In the genomic region with DNA sequence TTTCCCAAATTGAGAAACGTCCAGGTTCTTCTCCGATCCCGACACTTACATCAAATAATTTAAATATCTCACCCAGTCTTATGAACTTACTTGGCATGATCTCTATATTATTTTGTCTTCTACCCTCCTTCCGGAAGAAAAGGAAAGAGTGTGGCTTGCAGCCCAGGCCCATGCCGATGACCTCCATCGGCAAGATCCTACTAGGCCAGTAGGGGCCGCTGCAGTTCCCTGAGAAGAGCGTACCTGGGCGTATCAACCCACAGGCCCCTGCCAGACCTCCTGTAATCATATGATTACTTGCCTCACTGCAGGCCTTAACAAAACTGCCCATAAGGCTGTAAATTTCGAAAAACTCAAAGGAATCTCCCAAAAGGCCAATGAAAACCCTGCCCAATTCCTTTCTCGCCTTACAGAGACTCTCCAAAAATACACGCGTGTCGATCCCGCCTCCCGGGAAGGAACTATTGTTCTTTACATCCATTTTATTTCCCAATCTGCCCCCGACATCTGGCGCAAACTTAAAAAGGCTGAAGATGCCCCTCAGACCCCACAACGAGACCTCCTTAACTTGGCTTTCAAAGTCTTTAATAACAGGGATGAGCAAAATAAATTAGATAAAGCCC, we compare ENCODE assay signal across 8 cellular contexts.
DNase-seq lines count a peak whose midpoint lies in the region; ATAC-seq and TF ChIP-seq lines count a peak whose summit lies in the region.

No MANE protein-coding gene starts in this region.

- peak; percentile 74 for TF ChIP-seq CTCF in activated CD8-positive, alpha-beta T cell treated with anti-CD3 and anti-CD28 coated beads for 36 hours (IDR thresholded peaks at IDR 0.05)

- H2AK5ac ChIP-seq in mesendoderm (ENCODE audit: low read length): no peak overlapping the region

- no peak overlapping the region for H2BK5ac ChIP-seq in mesendoderm (ENCODE audit: low read length)

- DNase-seq in ELR (ENCODE audit: low read depth) (peak; percentile 91), NCI-H526 (lab: John Stamatoyannopoulos, UW) (peak; percentile 72 to 92), mesendoderm (peak; percentile 89)
- peak; percentile 92 for DNase-seq in activated CD8-positive, alpha-beta T cell treated with anti-CD3 and anti-CD28 coated beads for 36 hours
- DNase-seq in effector memory CD4-positive, alpha-beta T cell: peak; percentile 38 to 54 (median 39)
- peak; percentile 57 for DNase-seq in stimulated activated CD8-positive, alpha-beta memory T cell treated with anti-CD3 and anti-CD28 coated beads, Interleukin-15, amount 100 ng/mL, for 1 hour (ENCODE audit: low read depth)

- peak overlapping the region; percentile 28 for H3K9ac ChIP-seq in mesendoderm (ENCODE audit: low read length)

- H3K9me3 Mint-ChIP-seq in activated CD8-positive, alpha-beta T cell treated with anti-CD3 and anti-CD28 coated beads for 36 hours: no peaks in the 10 kb centered on the region

- no peaks in the 10 kb centered on the region for H3K79me2 ChIP-seq in mesendoderm (ENCODE audit: control insufficient read depth, insufficient read depth, low read length)

- CTCF ChIA-PET in activated CD8-positive, alpha-beta T cell treated with anti-CD3 and anti-CD28 coated beads for 36 hours (lab: Charles Lee): interaction anchor here (2.0 kb wide), 1 partner anchor 79 kb away, joined by 18 read pairs; no protein-coding TSS in a partner anchor

- ATAC-seq in HG03095 (IDR thresholded peaks at IDR 0.05; ENCODE audit: unreplicated experiment): peak; percentile 75
- peak; percentile 100 for ATAC-seq in activated CD8-positive, alpha-beta T cell treated with anti-CD3 and anti-CD28 coated beads for 36 hours
- ATAC-seq in GM18858 (IDR thresholded peaks at IDR 0.05; ENCODE audit: unreplicated experiment): no peak

- no peaks in the 10 kb centered on the region for H3K36me3 ChIP-seq in effector memory CD4-positive, alpha-beta T cell (ENCODE audit: control insufficient read depth, insufficient read depth, low read length)
- no peaks in the 10 kb centered on the region for H3K36me3 ChIP-seq in mesendoderm (ENCODE audit: control insufficient read depth, insufficient read depth, low read length)

- POLR2A ChIA-PET in activated CD8-positive, alpha-beta T cell treated with anti-CD3 and anti-CD28 coated beads for 36 hours (lab: Charles Lee): interaction anchor here (1.0 kb wide), 1 partner anchor 70 kb away, joined by 3 read pairs; no protein-coding TSS in a partner anchor

- H3K36me3 Mint-ChIP-seq in activated CD8-positive, alpha-beta T cell treated with anti-CD3 and anti-CD28 coated beads for 36 hours (ENCODE audit: low read depth): no peaks in the 10 kb centered on the region

- no peaks in the 10 kb centered on the region for H3K4me1 ChIP-seq in effector memory CD4-positive, alpha-beta T cell (ENCODE audit: control insufficient read depth, insufficient read depth, low read length, poor library complexity, severe bottlenecking)
- H3K4me1 ChIP-seq in mesendoderm (ENCODE audit: control insufficient read depth, low read depth, low read length): peaks cover 3% of the 10 kb centered on the region

- H3K27ac Mint-ChIP-seq in activated CD8-positive, alpha-beta T cell treated with anti-CD3 and anti-CD28 coated beads for 36 hours: no peak overlapping the region

- H3K27me3 Mint-ChIP-seq in activated CD8-positive, alpha-beta T cell treated with anti-CD3 and anti-CD28 coated beads for 36 hours: no peaks in the 10 kb centered on the region

- H3K79me1 ChIP-seq in mesendoderm (ENCODE audit: low read length): no peaks in the 10 kb centered on the region

- H3K18ac ChIP-seq in mesendoderm (ENCODE audit: low read length): no peak overlapping the region

- no peak overlapping the region for H3K4me3 ChIP-seq in effector memory CD4-positive, alpha-beta T cell (ENCODE audit: insufficient read depth, low read depth, low read length, poor library complexity, severe bottlenecking)
- H3K4me3 ChIP-seq in mesendoderm (ENCODE audit: low read length): no peak overlapping the region

- no peak overlapping the region for H3K4me2 ChIP-seq in mesendoderm (ENCODE audit: low read length)

- no peak overlapping the region for H3K23ac ChIP-seq in mesendoderm (ENCODE audit: low read length)

- no peak overlapping the region for H2BK120ac ChIP-seq in mesendoderm (ENCODE audit: low read depth, low read length)

- no peaks in the 10 kb centered on the region for H3K27me3 ChIP-seq in effector memory CD4-positive, alpha-beta T cell (replicated peaks; ENCODE audit: control insufficient read depth, insufficient read depth, low read length, poor library complexity, severe bottlenecking)
- no peaks in the 10 kb centered on the region for H3K27me3 ChIP-seq in mesendoderm (ENCODE audit: insufficient read depth, low read length, poor library complexity)

- H2BK15ac ChIP-seq in mesendoderm (replicated peaks; ENCODE audit: low read depth): no peak overlapping the region

- H4K8ac ChIP-seq in mesendoderm (ENCODE audit: low read depth, low read length): no peak overlapping the region

- no peaks in the 10 kb centered on the region for H3K9me3 ChIP-seq in effector memory CD4-positive, alpha-beta T cell (ENCODE audit: control insufficient read depth, low read length)

- no peak overlapping the region for H4K5ac ChIP-seq in mesendoderm (ENCODE audit: low read length)

- intact Hi-C loops in activated CD8-positive, alpha-beta T cell treated with anti-CD3 and anti-CD28 coated beads for 36 hours (cut with micrococcal nuclease): loop anchor here (2.0 kb wide), 1 partner anchor 79 kb away; no protein-coding TSS in a partner anchor

- no peak overlapping the region for H3K4me3 Mint-ChIP-seq in activated CD8-positive, alpha-beta T cell treated with anti-CD3 and anti-CD28 coated beads for 36 hours

- no peaks in the 10 kb centered on the region for H3K4me1 Mint-ChIP-seq in activated CD8-positive, alpha-beta T cell treated with anti-CD3 and anti-CD28 coated beads for 36 hours (ENCODE audit: low read depth)

- no peak overlapping the region for H3K27ac ChIP-seq in effector memory CD4-positive, alpha-beta T cell (ENCODE audit: insufficient read depth, low read length, poor library complexity, severe bottlenecking)
- H3K27ac ChIP-seq in mesendoderm (ENCODE audit: low read depth, low read length): no peak overlapping the region

- no CpG with 5 or more reads among the region's 19 CpGs for WGBS in mesendoderm (ENCODE audit: extremely low coverage, insufficient coverage, low lambda C conversion rate)

- H3K4ac ChIP-seq in mesendoderm (ENCODE audit: low read depth, low read length): no peak overlapping the region

- peak overlapping the region; percentile 63 for H3K56ac ChIP-seq in mesendoderm (ENCODE audit: low read length)

Comparison
In these comparisons a context has a peak if more than half of its experiments do, and no peak if none do; other contexts are left out.
1. DNase-seq: peak in every context shown above with its lines; median percentile 92 in activated CD8-positive, alpha-beta T cell treated with anti-CD3 and anti-CD28 coated beads for 36 hours; 91 in ELR; 89 in mesendoderm; 82 in NCI-H526; 57 in stimulated activated CD8-positive, alpha-beta memory T cell treated with anti-CD3 and anti-CD28 coated beads, Interleukin-15, amount 100 ng/mL, for 1 hour; 39 in effector memory CD4-positive, alpha-beta T cell.